ENCODE assay signal across 1 cellular context in the genomic region with DNA sequence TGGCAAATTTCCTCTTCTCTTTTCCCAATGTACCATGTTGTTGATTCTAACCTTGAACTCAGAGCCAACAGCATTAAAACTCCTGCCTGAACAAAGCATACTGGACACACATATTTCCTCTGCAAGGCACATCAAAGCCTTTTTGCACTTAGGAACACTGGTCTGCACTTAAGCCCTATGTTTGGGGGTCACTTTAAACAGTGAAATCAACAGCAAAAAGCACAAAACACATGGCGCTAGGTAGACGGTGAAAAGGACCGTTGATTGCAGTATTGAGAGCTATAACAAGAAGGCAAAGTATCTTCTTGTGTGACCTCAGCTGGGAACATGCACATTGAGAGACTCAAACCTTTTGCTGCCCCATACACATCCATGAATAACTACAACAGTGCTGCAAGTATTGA.
TF ChIP-seq lines count a peak whose summit lies in the region.

No MANE protein-coding gene starts in this region.

TF ChIP-seq in HepG2, 621 proteins besides CTCF, POLR2A, EP300 and RAD21 (continued from another document and continues in another):
- TF ChIP-seq, protein P1, sequence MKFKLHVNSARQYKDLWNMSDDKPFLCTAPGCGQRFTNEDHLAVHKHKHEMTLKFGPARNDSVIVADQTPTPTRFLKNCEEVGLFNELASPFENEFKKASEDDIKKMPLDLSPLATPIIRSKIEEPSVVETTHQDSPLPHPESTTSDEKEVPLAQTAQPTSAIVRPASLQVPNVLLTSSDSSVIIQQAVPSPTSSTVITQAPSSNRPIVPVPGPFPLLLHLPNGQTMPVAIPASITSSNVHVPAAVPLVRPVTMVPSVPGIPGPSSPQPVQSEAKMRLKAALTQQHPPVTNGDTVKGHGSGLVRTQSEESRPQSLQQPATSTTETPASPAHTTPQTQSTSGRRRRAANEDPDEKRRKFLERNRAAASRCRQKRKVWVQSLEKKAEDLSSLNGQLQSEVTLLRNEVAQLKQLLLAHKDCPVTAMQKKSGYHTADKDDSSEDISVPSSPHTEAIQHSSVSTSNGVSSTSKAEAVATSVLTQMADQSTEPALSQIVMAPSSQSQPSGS (CRISPR knock-in tag; IDR thresholded peaks at IDR 0.05) = peak; percentile 62; the same call in 1 of the 2 replicates
- TF ChIP-seq, protein P2, sequence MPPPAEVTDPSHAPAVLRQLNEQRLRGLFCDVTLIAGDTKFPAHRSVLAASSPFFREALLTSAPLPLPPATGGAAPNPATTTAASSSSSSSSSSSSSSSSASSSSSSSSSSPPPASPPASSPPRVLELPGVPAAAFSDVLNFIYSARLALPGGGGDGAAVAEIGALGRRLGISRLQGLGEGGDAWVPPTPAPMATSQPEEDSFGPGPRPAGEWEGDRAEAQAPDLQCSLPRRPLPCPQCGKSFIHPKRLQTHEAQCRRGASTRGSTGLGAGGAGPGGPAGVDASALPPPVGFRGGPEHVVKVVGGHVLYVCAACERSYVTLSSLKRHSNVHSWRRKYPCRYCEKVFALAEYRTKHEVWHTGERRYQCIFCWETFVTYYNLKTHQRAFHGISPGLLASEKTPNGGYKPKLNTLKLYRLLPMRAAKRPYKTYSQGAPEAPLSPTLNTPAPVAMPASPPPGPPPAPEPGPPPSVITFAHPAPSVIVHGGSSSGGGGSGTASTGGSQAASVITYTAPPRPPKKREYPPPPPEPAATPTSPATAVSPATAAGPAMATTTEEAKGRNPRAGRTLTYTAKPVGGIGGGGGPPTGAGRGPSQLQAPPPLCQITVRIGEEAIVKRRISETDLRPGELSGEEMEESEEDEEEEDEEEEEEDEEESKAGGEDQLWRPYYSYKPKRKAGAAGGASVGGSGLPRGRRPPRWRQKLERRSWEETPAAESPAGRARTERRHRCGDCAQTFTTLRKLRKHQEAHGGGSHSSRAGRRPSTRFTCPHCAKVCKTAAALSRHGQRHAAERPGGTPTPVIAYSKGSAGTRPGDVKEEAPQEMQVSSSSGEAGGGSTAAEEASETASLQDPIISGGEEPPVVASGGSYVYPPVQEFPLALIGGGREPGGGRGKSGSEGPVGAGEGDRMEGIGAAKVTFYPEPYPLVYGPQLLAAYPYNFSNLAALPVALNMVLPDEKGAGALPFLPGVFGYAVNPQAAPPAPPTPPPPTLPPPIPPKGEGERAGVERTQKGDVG (CRISPR knock-in tag; IDR thresholded peaks at IDR 0.05; ENCODE audit: borderline replicate concordance) = peak; percentile 71; the same call in 1 of the 2 replicates
- peak; percentile 58; the same call in 1 of the 2 replicates for TF ChIP-seq ZNF337 (CRISPR knock-in tag; IDR thresholded peaks at IDR 0.05; ENCODE audit: borderline replicate concordance, low read depth)
- no peak for TF ChIP-seq HNRNPLL (IDR thresholded peaks at IDR 0.05; ENCODE audit: low read depth, low read length, poor library complexity, severe bottlenecking)
- TF ChIP-seq, protein P3, sequence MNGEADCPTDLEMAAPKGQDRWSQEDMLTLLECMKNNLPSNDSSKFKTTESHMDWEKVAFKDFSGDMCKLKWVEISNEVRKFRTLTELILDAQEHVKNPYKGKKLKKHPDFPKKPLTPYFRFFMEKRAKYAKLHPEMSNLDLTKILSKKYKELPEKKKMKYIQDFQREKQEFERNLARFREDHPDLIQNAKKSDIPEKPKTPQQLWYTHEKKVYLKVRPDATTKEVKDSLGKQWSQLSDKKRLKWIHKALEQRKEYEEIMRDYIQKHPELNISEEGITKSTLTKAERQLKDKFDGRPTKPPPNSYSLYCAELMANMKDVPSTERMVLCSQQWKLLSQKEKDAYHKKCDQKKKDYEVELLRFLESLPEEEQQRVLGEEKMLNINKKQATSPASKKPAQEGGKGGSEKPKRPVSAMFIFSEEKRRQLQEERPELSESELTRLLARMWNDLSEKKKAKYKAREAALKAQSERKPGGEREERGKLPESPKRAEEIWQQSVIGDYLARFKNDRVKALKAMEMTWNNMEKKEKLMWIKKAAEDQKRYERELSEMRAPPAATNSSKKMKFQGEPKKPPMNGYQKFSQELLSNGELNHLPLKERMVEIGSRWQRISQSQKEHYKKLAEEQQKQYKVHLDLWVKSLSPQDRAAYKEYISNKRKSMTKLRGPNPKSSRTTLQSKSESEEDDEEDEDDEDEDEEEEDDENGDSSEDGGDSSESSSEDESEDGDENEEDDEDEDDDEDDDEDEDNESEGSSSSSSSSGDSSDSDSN (CRISPR knock-in tag; IDR thresholded peaks at IDR 0.05) = no peak
- TF ChIP-seq GABPA (IDR thresholded peaks at IDR 0.05; ENCODE audit: low read depth, low read length) = no peak
- peak; percentile 57; the same call in 1 of the 2 replicates for TF ChIP-seq GABPA (CRISPR knock-in tag; IDR thresholded peaks at IDR 0.05; ENCODE audit: low read depth)
- peak; percentile 90 for TF ChIP-seq PHF21A (CRISPR knock-in tag; IDR thresholded peaks at IDR 0.05)
- no peak; the same call in 1 of the 2 replicates for TF ChIP-seq ATF1 (CRISPR knock-in tag; IDR thresholded peaks at IDR 0.05)
- 0 out of 2 replicates have a peak, but pooled peaks have one; percentile 42 for TF ChIP-seq ZMAT3 (CRISPR knock-in tag; conservative IDR thresholded peaks at IDR 0.05)
- TF ChIP-seq ESRRA (CRISPR knock-in tag; IDR thresholded peaks at IDR 0.05; ENCODE audit: low read depth) = peak; percentile 91
- no peak for TF ChIP-seq AGO1 (IDR thresholded peaks at IDR 0.05; ENCODE audit: low read depth, low read length, poor library complexity, severe bottlenecking)
- no peak for TF ChIP-seq SRSF4 (IDR thresholded peaks at IDR 0.05; ENCODE audit: low read depth, low read length, poor library complexity, severe bottlenecking)
- TF ChIP-seq PHB2 (IDR thresholded peaks at IDR 0.05; ENCODE audit: partially characterized antibody) = no peak
- TF ChIP-seq SIN3B (IDR thresholded peaks at IDR 0.05; ENCODE audit: low read length) = no peak
- TF ChIP-seq CHD4 (IDR thresholded peaks at IDR 0.05; ENCODE audit: borderline replicate concordance, low read length) = 0 out of 2 replicates have a peak, but pooled peaks have one; percentile 78
- 0 out of 2 replicates have a peak, but pooled peaks have one; percentile 36 for TF ChIP-seq ONECUT2 (CRISPR knock-in tag; IDR thresholded peaks at IDR 0.05)
- no peak for TF ChIP-seq NFRKB (IDR thresholded peaks at IDR 0.05)
- peak; percentile 83 for TF ChIP-seq HDAC1 (CRISPR knock-in tag; IDR thresholded peaks at IDR 0.05)
- no peak for TF ChIP-seq ZNF234 (CRISPR knock-in tag; conservative IDR thresholded peaks at IDR 0.05)
- peak; percentile 60 to 91; a peak in 3 of 4 replicates for TF ChIP-seq NR2F1 (CRISPR knock-in tag; IDR thresholded peaks at IDR 0.05)
- peak; percentile 96 for TF ChIP-seq BCL6 (CRISPR knock-in tag; IDR thresholded peaks at IDR 0.05)
- no peak for TF ChIP-seq TP53 (CRISPR knock-in tag; conservative IDR thresholded peaks at IDR 0.05)
- no peak for TF ChIP-seq NFE2 (CRISPR knock-in tag; IDR thresholded peaks at IDR 0.05)
- TF ChIP-seq, protein P4, sequence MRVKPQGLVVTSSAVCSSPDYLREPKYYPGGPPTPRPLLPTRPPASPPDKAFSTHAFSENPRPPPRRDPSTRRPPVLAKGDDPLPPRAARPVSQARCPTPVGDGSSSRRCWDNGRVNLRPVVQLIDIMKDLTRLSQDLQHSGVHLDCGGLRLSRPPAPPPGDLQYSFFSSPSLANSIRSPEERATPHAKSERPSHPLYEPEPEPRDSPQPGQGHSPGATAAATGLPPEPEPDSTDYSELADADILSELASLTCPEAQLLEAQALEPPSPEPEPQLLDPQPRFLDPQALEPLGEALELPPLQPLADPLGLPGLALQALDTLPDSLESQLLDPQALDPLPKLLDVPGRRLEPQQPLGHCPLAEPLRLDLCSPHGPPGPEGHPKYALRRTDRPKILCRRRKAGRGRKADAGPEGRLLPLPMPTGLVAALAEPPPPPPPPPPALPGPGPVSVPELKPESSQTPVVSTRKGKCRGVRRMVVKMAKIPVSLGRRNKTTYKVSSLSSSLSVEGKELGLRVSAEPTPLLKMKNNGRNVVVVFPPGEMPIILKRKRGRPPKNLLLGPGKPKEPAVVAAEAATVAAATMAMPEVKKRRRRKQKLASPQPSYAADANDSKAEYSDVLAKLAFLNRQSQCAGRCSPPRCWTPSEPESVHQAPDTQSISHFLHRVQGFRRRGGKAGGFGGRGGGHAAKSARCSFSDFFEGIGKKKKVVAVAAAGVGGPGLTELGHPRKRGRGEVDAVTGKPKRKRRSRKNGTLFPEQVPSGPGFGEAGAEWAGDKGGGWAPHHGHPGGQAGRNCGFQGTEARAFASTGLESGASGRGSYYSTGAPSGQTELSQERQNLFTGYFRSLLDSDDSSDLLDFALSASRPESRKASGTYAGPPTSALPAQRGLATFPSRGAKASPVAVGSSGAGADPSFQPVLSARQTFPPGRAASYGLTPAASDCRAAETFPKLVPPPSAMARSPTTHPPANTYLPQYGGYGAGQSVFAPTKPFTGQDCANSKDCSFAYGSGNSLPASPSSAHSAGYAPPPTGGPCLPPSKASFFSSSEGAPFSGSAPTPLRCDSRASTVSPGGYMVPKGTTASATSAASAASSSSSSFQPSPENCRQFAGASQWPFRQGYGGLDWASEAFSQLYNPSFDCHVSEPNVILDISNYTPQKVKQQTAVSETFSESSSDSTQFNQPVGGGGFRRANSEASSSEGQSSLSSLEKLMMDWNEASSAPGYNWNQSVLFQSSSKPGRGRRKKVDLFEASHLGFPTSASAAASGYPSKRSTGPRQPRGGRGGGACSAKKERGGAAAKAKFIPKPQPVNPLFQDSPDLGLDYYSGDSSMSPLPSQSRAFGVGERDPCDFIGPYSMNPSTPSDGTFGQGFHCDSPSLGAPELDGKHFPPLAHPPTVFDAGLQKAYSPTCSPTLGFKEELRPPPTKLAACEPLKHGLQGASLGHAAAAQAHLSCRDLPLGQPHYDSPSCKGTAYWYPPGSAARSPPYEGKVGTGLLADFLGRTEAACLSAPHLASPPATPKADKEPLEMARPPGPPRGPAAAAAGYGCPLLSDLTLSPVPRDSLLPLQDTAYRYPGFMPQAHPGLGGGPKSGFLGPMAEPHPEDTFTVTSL (CRISPR knock-in tag; IDR thresholded peaks at IDR 0.05; ENCODE audit: borderline replicate concordance) = peak; percentile 100
- no peak for TF ChIP-seq SALL2 (CRISPR knock-in tag; IDR thresholded peaks at IDR 0.05)
- no peak for TF ChIP-seq MED8 (CRISPR knock-in tag; IDR thresholded peaks at IDR 0.05; ENCODE audit: insufficient replicate concordance)
- no peak for TF ChIP-seq ZNF382 (CRISPR knock-in tag; IDR thresholded peaks at IDR 0.05; ENCODE audit: borderline replicate concordance)
- TF ChIP-seq, protein P5, sequence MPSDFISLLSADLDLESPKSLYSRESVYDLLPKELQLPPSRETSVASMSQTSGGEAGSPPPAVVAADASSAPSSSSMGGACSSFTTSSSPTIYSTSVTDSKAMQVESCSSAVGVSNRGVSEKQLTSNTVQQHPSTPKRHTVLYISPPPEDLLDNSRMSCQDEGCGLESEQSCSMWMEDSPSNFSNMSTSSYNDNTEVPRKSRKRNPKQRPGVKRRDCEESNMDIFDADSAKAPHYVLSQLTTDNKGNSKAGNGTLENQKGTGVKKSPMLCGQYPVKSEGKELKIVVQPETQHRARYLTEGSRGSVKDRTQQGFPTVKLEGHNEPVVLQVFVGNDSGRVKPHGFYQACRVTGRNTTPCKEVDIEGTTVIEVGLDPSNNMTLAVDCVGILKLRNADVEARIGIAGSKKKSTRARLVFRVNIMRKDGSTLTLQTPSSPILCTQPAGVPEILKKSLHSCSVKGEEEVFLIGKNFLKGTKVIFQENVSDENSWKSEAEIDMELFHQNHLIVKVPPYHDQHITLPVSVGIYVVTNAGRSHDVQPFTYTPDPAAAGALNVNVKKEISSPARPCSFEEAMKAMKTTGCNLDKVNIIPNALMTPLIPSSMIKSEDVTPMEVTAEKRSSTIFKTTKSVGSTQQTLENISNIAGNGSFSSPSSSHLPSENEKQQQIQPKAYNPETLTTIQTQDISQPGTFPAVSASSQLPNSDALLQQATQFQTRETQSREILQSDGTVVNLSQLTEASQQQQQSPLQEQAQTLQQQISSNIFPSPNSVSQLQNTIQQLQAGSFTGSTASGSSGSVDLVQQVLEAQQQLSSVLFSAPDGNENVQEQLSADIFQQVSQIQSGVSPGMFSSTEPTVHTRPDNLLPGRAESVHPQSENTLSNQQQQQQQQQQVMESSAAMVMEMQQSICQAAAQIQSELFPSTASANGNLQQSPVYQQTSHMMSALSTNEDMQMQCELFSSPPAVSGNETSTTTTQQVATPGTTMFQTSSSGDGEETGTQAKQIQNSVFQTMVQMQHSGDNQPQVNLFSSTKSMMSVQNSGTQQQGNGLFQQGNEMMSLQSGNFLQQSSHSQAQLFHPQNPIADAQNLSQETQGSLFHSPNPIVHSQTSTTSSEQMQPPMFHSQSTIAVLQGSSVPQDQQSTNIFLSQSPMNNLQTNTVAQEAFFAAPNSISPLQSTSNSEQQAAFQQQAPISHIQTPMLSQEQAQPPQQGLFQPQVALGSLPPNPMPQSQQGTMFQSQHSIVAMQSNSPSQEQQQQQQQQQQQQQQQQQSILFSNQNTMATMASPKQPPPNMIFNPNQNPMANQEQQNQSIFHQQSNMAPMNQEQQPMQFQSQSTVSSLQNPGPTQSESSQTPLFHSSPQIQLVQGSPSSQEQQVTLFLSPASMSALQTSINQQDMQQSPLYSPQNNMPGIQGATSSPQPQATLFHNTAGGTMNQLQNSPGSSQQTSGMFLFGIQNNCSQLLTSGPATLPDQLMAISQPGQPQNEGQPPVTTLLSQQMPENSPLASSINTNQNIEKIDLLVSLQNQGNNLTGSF (CRISPR knock-in tag; IDR thresholded peaks at IDR 0.05) = no peak
- peak; percentile 98 for TF ChIP-seq SOX5 (CRISPR knock-in tag; IDR thresholded peaks at IDR 0.05; ENCODE audit: borderline replicate concordance)
- no peak for TF ChIP-seq ZSCAN22 (CRISPR knock-in tag; IDR thresholded peaks at IDR 0.05)
- TF ChIP-seq SAP130 (CRISPR knock-in tag; IDR thresholded peaks at IDR 0.05; ENCODE audit: low read depth) = peak; percentile 92
- TF ChIP-seq ZFP62 (CRISPR knock-in tag; IDR thresholded peaks at IDR 0.05) = no peak
- TF ChIP-seq ZSCAN25 (CRISPR knock-in tag; IDR thresholded peaks at IDR 0.05) = 0 out of 2 replicates have a peak, but pooled peaks have one; percentile 44
- TF ChIP-seq RBAK (CRISPR knock-in tag; IDR thresholded peaks at IDR 0.05) = no peak
- TF ChIP-seq, protein P6, sequence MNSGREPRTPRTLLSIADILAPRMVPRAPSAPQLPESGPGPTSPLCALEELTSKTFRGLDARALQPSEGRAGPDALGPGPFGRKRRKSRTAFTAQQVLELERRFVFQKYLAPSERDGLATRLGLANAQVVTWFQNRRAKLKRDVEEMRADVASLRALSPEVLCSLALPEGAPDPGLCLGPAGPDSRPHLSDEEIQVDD (CRISPR knock-in tag; IDR thresholded peaks at IDR 0.05; ENCODE audit: borderline replicate concordance) = no peak
- TF ChIP-seq, protein P7, sequence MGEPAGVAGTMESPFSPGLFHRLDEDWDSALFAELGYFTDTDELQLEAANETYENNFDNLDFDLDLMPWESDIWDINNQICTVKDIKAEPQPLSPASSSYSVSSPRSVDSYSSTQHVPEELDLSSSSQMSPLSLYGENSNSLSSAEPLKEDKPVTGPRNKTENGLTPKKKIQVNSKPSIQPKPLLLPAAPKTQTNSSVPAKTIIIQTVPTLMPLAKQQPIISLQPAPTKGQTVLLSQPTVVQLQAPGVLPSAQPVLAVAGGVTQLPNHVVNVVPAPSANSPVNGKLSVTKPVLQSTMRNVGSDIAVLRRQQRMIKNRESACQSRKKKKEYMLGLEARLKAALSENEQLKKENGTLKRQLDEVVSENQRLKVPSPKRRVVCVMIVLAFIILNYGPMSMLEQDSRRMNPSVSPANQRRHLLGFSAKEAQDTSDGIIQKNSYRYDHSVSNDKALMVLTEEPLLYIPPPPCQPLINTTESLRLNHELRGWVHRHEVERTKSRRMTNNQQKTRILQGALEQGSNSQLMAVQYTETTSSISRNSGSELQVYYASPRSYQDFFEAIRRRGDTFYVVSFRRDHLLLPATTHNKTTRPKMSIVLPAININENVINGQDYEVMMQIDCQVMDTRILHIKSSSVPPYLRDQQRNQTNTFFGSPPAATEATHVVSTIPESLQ (CRISPR knock-in tag; conservative IDR thresholded peaks at IDR 0.05) = no peak
- TF ChIP-seq ZNF451 (CRISPR knock-in tag; IDR thresholded peaks at IDR 0.05) = no peak
